Comparison of ENCODE assay signal across 26 cellular contexts in genomic region chr4:47167391-47167790, GRCh38.
"Had no signal": no experiment of that assay in that cellular context is flagged by ENCODE, and none has a peak within 500 bp of the region (broad histone marks: within the 10 kb centered on the region; RNA-seq: fewer than 3 reads in every experiment).

No MANE protein-coding gene starts in this region.

- FAIRE-seq: kidney had no signal

- H3K9me3 ChIP-seq: breast epithelium, esophagus muscularis mucosa, heart left ventricle, ovary, right lobe of liver had no signal

- H3K4me1 ChIP-seq: breast epithelium, esophagus muscularis mucosa, foreskin keratinocyte, heart left ventricle, right lobe of liver had no signal

- DNase-seq: activated CD4-positive, alpha-beta T cell treated with anti-CD3 and anti-CD28 coated beads for 48 hours; activated CD4-positive, alpha-beta T cell treated with anti-CD3 and anti-CD28 coated beads, Interleukin-2, amount 50 U/mL, for 48 hours; activated CD8-positive, alpha-beta memory T cell treated with anti-CD3 and anti-CD28 coated beads for 24 hours; activated effector memory CD4-positive, alpha-beta T cell treated with Interleukin-2 at 50 U/mL for 16 hours; activated naive CD4-positive, alpha-beta T cell treated with Interleukin-2 at 50 U/mL for 16 hours; aorta; central memory CD4-positive, alpha-beta T cell; endodermal cell; foreskin keratinocyte; heart left ventricle; hypothalamus; immature natural killer cell; kidney; midbrain; naive thymus-derived CD4-positive, alpha-beta T cell; ovary; right lobe of liver; stimulated activated CD4-positive, alpha-beta T cell treated with anti-CD3 and anti-CD28 coated beads, Interleukin-4, amount 100 ng/mL, for 24 hours; stimulated activated naive CD8-positive, alpha-beta T cell treated with anti-CD3 and anti-CD28 coated beads, Interleukin-15, amount 100 ng/mL, for 72 hours; substantia nigra; WERI-Rb-1 had no signal

- ATAC-seq: activated CD4-positive, CD25-positive, alpha-beta regulatory T cell treated with anti-CD3 and anti-CD28 coated beads, Interleukin-2, amount 50 U/mL, for 24 hours; foreskin keratinocyte; heart left ventricle; naive thymus-derived CD4-positive, alpha-beta T cell; right lobe of liver; stimulated activated memory B cell treated with anti-CD40 and anti-IgM and Interleukin-4, amounts not matched to agents 10 μg/mL and 1 μg/mL and 100 μg/mL, for 72 hours; stimulated activated naive CD8-positive, alpha-beta T cell treated with anti-CD3 and anti-CD28 coated beads, Interleukin-15, amount 100 ng/mL, for 72 hours had no signal

- H3K27ac ChIP-seq: breast epithelium, esophagus muscularis mucosa, foreskin keratinocyte, heart left ventricle, ovary, right lobe of liver, skin epidermis, WERI-Rb-1 had no signal

- H3K27me3 ChIP-seq: breast epithelium, esophagus muscularis mucosa, foreskin keratinocyte, ovary, right lobe of liver had no signal

- H3K36me3 ChIP-seq: breast epithelium, esophagus muscularis mucosa, heart left ventricle, ovary, right lobe of liver, WERI-Rb-1 had no signal

- H3K4me3 ChIP-seq: breast epithelium, esophagus muscularis mucosa, heart left ventricle, ovary, right lobe of liver, skin epidermis had no signal
